ENCODE assay signal across 8 cellular contexts in genomic region chr14:35883677-35884293, GRCh38. TPM values are rescaled to one million over a fixed set of nuclear protein-coding genes. Genes with fewer than 3 reads are reported as not detected.
DNase-seq lines count a peak whose midpoint lies in the region; ATAC-seq and TF ChIP-seq lines count a peak whose summit lies in the region.

No MANE protein-coding gene starts in this region.

- no peak for TF ChIP-seq EP300 in gastroesophageal sphincter (IDR thresholded peaks at IDR 0.05)

- 39 to 42% methylated on average over 6 to 7 of the region's 7 CpGs for WGBS in gastroesophageal sphincter (ENCODE audit: low coverage in 1 of 2), 2 donors

- DNase-seq in activated naive CD4-positive, alpha-beta T cell treated with Interleukin-2 at 50 U/mL for 16 hours = peak; percentile 24
- DNase-seq in activated naive CD4-positive, alpha-beta T cell (lab: John Stamatoyannopoulos, UW) = no peak
- peak; percentile 52 to 53 for DNase-seq in Kasumi-1 (lab: John Stamatoyannopoulos, UW)
- DNase-seq in stimulated activated CD4-positive, alpha-beta T cell treated with anti-CD3 and anti-CD28 coated beads, Interleukin-12 subunit alpha, Interleukin-12 subunit beta, amount 100 ng/mL, for 48 hours (ENCODE audit: low read depth in 2 of 3, low spot score in 1 of 3) = peak in 2 of 3 donors; percentile 1 to 5
- no peak for DNase-seq in GM19238 (ENCODE audit: insufficient read length, low spot score)
- no peak for DNase-seq in SKM-1 treated with dmso at 0.1 percent for 144 hours (lab: John Stamatoyannopoulos, UW; ENCODE audit: unreplicated experiment)

- H2AFZ ChIP-seq in SU-DHL-6 (ENCODE audit: low read depth, low read length, severe bottlenecking) = no peak overlapping the region

- H3K27ac ChIP-seq in SU-DHL-6 (ENCODE audit: low read depth, low read length) = no peak overlapping the region
- H3K27ac ChIP-seq in gastroesophageal sphincter = no peak overlapping the region

- H3K9me3 ChIP-seq in SU-DHL-6 (ENCODE audit: insufficient read depth, low read length) (no peaks in the 10 kb centered on the region), gastroesophageal sphincter (no peaks in the 10 kb centered on the region)

- H3K4me2 ChIP-seq in SU-DHL-6 (ENCODE audit: low read depth, low read length, poor library complexity, severe bottlenecking) = no peak overlapping the region

- H3K27me3 ChIP-seq in SU-DHL-6 (ENCODE audit: low read length) = no peaks in the 10 kb centered on the region
- no peaks in the 10 kb centered on the region for H3K27me3 ChIP-seq in gastroesophageal sphincter

- H3K36me3 ChIP-seq in SU-DHL-6 (ENCODE audit: low read length) = no peaks in the 10 kb centered on the region
- H3K36me3 ChIP-seq in gastroesophageal sphincter = no peaks in the 10 kb centered on the region

- 0 out of 2 replicates have a peak, but pooled peaks cover 4% of the 10 kb centered on the region for H3F3A ChIP-seq in SU-DHL-6 (ENCODE audit: insufficient read depth)

- H3K79me2 ChIP-seq in SU-DHL-6 (ENCODE audit: insufficient read depth, low read length) = no peaks in the 10 kb centered on the region

- ATAC-seq in gastroesophageal sphincter = no peak

- peak; percentile 86 for TF ChIP-seq CTCF in SU-DHL-6 (IDR thresholded peaks at IDR 0.05; ENCODE audit: insufficient read depth, low read length, poor library complexity, severe bottlenecking)
- TF ChIP-seq CTCF in gastroesophageal sphincter (IDR thresholded peaks at IDR 0.05) = peak; percentile 13 to 51 (median 43)

- peaks cover 4 to 10% (median 5%) of the 10 kb centered on the region in 3 donors for H3K4me1 ChIP-seq in gastroesophageal sphincter

- H4K20me1 ChIP-seq in SU-DHL-6 (ENCODE audit: low read depth, low read length) = no peaks in the 10 kb centered on the region

- H3K9me2 ChIP-seq in SU-DHL-6 (replicated peaks; ENCODE audit: insufficient read depth, low read length) = no peaks in the 10 kb centered on the region

- H3K9ac ChIP-seq in SU-DHL-6 (ENCODE audit: low read length) = no peak overlapping the region

- H3K4me3 ChIP-seq in SU-DHL-6 (ENCODE audit: insufficient read depth, low read length, poor library complexity, severe bottlenecking) (no peak overlapping the region), gastroesophageal sphincter (no peak overlapping the region)

- no peak for TF ChIP-seq POLR2A in gastroesophageal sphincter (IDR thresholded peaks at IDR 0.05)

RNA-seq across cellular contexts. Expression of gene BRMS1L, which starts 57.6 kb away (rescaled TPM):
- total RNA-seq in gastroesophageal sphincter = 1 to 10 TPM; 5.4 to 8.9 (median 7.0) TPM

Comparison
In these comparisons a context has a peak if more than half of its experiments do, and no peak if none do; other contexts are left out.
1. DNase-seq: peak in activated naive CD4-positive, alpha-beta T cell treated with Interleukin-2 at 50 U/mL for 16 hours (single experiment), Kasumi-1 (2 of 2) and stimulated activated CD4-positive, alpha-beta T cell treated with anti-CD3 and anti-CD28 coated beads, Interleukin-12 subunit alpha, Interleukin-12 subunit beta, amount 100 ng/mL, for 48 hours (2 of 3); none in activated naive CD4-positive, alpha-beta T cell (0 of 4), GM19238 (single experiment) and SKM-1 treated with dmso at 0.1 percent for 144 hours (single experiment).